ENCODE assay signal across 1 cellular context in genomic region chr1:26233903-26234643, GRCh38.
TF ChIP-seq lines count a peak whose summit lies in the region.

Gene CEP85 (plus strand): TSS chr1:26234200. CDS start chr1:26239784, 5,584 bp downstream.

TF ChIP-seq in HepG2, 621 proteins besides CTCF, POLR2A, EP300 and RAD21 (continued from another document and continues in another):
- TF ChIP-seq PAXIP1 (CRISPR knock-in tag; conservative IDR thresholded peaks at IDR 0.05) (peak; percentile 55; the same call in 1 of the 2 replicates), MED8 (CRISPR knock-in tag; IDR thresholded peaks at IDR 0.05; ENCODE audit: insufficient replicate concordance) (no peak), POLR2G (IDR thresholded peaks at IDR 0.05; ENCODE audit: low read depth, low read length) (peak; percentile 93), ARID3A (IDR thresholded peaks at IDR 0.05; ENCODE audit: low read depth, low read length) (no peak), ZNF564 (CRISPR knock-in tag; IDR thresholded peaks at IDR 0.05) (peak; percentile 58), MATR3 (CRISPR knock-in tag; IDR thresholded peaks at IDR 0.05) (no peak), BHLHE40 (IDR thresholded peaks at IDR 0.05; ENCODE audit: low read length) (no peak), ZBTB10 (CRISPR knock-in tag; IDR thresholded peaks at IDR 0.05; ENCODE audit: borderline replicate concordance) (no peak), TRIM24 (CRISPR knock-in tag; IDR thresholded peaks at IDR 0.05) (no peak), ZNF569 (CRISPR knock-in tag; IDR thresholded peaks at IDR 0.05; ENCODE audit: borderline replicate concordance) (0 out of 2 replicates have a peak, but pooled peaks have one; percentile 66), ZFYVE20 (CRISPR knock-in tag; IDR thresholded peaks at IDR 0.05; ENCODE audit: borderline replicate concordance, low read depth) (no peak), ZSCAN31 (CRISPR knock-in tag; IDR thresholded peaks at IDR 0.05; ENCODE audit: low read depth) (no peak; the same call in 1 of the 2 replicates), MAZ (IDR thresholded peaks at IDR 0.05; ENCODE audit: borderline replicate concordance, low read depth, low read length) (peak; percentile 69; the same call in 1 of the 2 replicates), MAZ (CRISPR knock-in tag; IDR thresholded peaks at IDR 0.05; ENCODE audit: low read depth) (peak; percentile 81), BCL6 (CRISPR knock-in tag; IDR thresholded peaks at IDR 0.05) (0 out of 2 replicates have a peak, but pooled peaks have one; percentile 7), ZNF12 (CRISPR knock-in tag; IDR thresholded peaks at IDR 0.05) (0 out of 2 replicates have a peak, but pooled peaks have one; percentile 22), TOPORS (CRISPR knock-in tag; IDR thresholded peaks at IDR 0.05) (no peak), ZNF292 (CRISPR knock-in tag; IDR thresholded peaks at IDR 0.05; ENCODE audit: borderline replicate concordance, low read depth) (no peak), FOXO4 (CRISPR knock-in tag; conservative IDR thresholded peaks at IDR 0.05) (no peak), ARID5B (CRISPR knock-in tag; IDR thresholded peaks at IDR 0.05) (peak; percentile 28), CEBPB (IDR thresholded peaks at IDR 0.05; ENCODE audit: borderline replicate concordance, low read depth, low read length) (no peak), ZNF451 (CRISPR knock-in tag; IDR thresholded peaks at IDR 0.05) (peak; percentile 83), ATF7 (IDR thresholded peaks at IDR 0.05) (no peak), ATF7 (CRISPR knock-in tag; IDR thresholded peaks at IDR 0.05) (0 out of 2 replicates have a peak, but pooled peaks have one; percentile 29), GABPA (IDR thresholded peaks at IDR 0.05; ENCODE audit: low read depth, low read length) (no peak), GABPA (CRISPR knock-in tag; IDR thresholded peaks at IDR 0.05; ENCODE audit: low read depth) (0 out of 2 replicates have a peak, but pooled peaks have one; percentile 41), CREBL2 (CRISPR knock-in tag; IDR thresholded peaks at IDR 0.05; ENCODE audit: borderline replicate concordance) (no peak), KMT2A (CRISPR knock-in tag; IDR thresholded peaks at IDR 0.05) (peak; percentile 82), ZSCAN22 (CRISPR knock-in tag; IDR thresholded peaks at IDR 0.05) (no peak; the same call in 1 of the 2 replicates), ZNF350 (CRISPR knock-in tag; IDR thresholded peaks at IDR 0.05; ENCODE audit: borderline replicate concordance, low read depth) (no peak; the same call in none of the 2 replicates), MNT (IDR thresholded peaks at IDR 0.05) (no peak), ZNF781 (CRISPR knock-in tag; IDR thresholded peaks at IDR 0.05; ENCODE audit: borderline replicate concordance, not compliant biosample characterization) (no peak), ISX (CRISPR knock-in tag; conservative IDR thresholded peaks at IDR 0.05) (no peak), ZNF75D (CRISPR knock-in tag; IDR thresholded peaks at IDR 0.05; ENCODE audit: borderline replicate concordance) (no peak), PAX8 (CRISPR knock-in tag; IDR thresholded peaks at IDR 0.05; ENCODE audit: borderline replicate concordance) (no peak), PRMT3 (CRISPR knock-in tag; IDR thresholded peaks at IDR 0.05; ENCODE audit: borderline replicate concordance, low read depth) (no peak; the same call in 1 of the 2 replicates), FUBP1 (CRISPR knock-in tag; IDR thresholded peaks at IDR 0.05; ENCODE audit: borderline replicate concordance) (0 out of 2 replicates have a peak, but pooled peaks have one; percentile 0), TMF1 (CRISPR knock-in tag; IDR thresholded peaks at IDR 0.05; ENCODE audit: low read depth) (0 out of 2 replicates have a peak, but pooled peaks have one; percentile 63), KLF16 (CRISPR knock-in tag; IDR thresholded peaks at IDR 0.05) (peak in 1 of 2 experiments; percentile 34; a peak in 2 of 4 replicates), ZNF740 (CRISPR knock-in tag; IDR thresholded peaks at IDR 0.05) (no peak), FOXA3 (CRISPR knock-in tag; IDR thresholded peaks at IDR 0.05) (no peak), ADNP (CRISPR knock-in tag; IDR thresholded peaks at IDR 0.05) (no peak), ZNF546 (CRISPR knock-in tag; conservative IDR thresholded peaks at IDR 0.05) (peak; percentile 66)
